1 cellular context compared by ENCODE assay signal in the genomic region with DNA sequence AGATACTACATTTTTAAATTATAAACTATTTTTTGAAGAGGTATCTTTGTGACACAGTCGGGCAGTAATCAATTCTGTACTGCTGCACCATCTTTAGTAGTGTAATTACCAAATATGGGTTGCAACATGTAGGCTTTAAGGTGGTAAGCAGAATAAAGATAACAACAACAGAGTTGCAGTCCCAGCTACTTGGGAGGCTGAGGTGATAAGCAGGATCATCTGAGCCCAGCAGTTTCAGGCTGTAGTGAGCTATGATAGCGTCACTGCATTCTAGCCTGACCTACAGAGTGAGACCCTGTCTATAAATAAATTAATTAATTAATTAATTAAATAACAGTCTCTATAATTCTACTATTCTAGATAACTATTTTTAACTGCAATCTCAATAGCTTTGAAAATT.
A peak's percentile ranks its signal among the peaks of the same experiment; 100 is the strongest.
TF ChIP-seq lines count a peak whose summit lies in the region.

No MANE protein-coding gene starts in this region.

TF ChIP-seq in K562, 482 proteins besides CTCF, POLR2A, EP300 and RAD21:
- TF ChIP-seq CBFA2T3 (IDR thresholded peaks at IDR 0.05): peak; percentile 33
- TF ChIP-seq PHB2 (IDR thresholded peaks at IDR 0.05; ENCODE audit: low read depth): no peak
- TF ChIP-seq TCF3 (CRISPR knock-in tag; IDR thresholded peaks at IDR 0.05): peak; percentile 19
- TF ChIP-seq NFYB (IDR thresholded peaks at IDR 0.05; ENCODE audit: extremely low read depth, insufficient read length): no peak
